In genomic region chr7:90982228-90982627, GRCh38 we compare ENCODE assay signal across 29 cellular contexts.
"Had no signal": no experiment of that assay in that cellular context is flagged by ENCODE, and none has a peak within 500 bp of the region (broad histone marks: within the 10 kb centered on the region; RNA-seq: fewer than 3 reads in every experiment).

No MANE protein-coding gene starts in this region.

- H3K27me3 ChIP-seq: body of pancreas, esophagus muscularis mucosa, heart left ventricle had no signal

- H3K36me3 ChIP-seq: esophagus muscularis mucosa had no signal

- H3K4me1 Mint-ChIP-seq: activated CD4-positive, alpha-beta memory T cell treated with anti-CD3 and anti-CD28 coated beads, Interleukin-2, amount 10 ng/mL, durations not matched to agents 7 days and 5 days; activated CD4-positive, alpha-beta T cell treated with anti-CD3 and anti-CD28 coated beads for 36 hours; activated CD4-positive, alpha-beta T cell treated with anti-CD3 and anti-CD28 coated beads, Interleukin-2, amount 10 ng/mL, durations not matched to agents 24 days and 14 days; activated T-helper 17 cell treated with anti-CD3 and anti-CD28 coated beads, Interleukin-2, amount 50 U/mL, for 72 hours; T-helper 17 cell had no signal

- H3K27ac ChIP-seq: body of pancreas, esophagus muscularis mucosa, heart left ventricle had no signal

- H3K27me3 Mint-ChIP-seq: activated CD4-positive, alpha-beta memory T cell treated with anti-CD3 and anti-CD28 coated beads, Interleukin-2, amount 10 ng/mL, durations not matched to agents 7 days and 5 days; activated CD4-positive, alpha-beta T cell treated with anti-CD3 and anti-CD28 coated beads for 36 hours; activated CD4-positive, alpha-beta T cell treated with anti-CD3 and anti-CD28 coated beads, Interleukin-2, amount 10 ng/mL, durations not matched to agents 24 days and 14 days; activated naive CD8-positive, alpha-beta T cell; activated T-helper 17 cell treated with anti-CD3 and anti-CD28 coated beads, Interleukin-2, amount 50 U/mL, for 72 hours; effector memory CD8-positive, alpha-beta T cell; T-helper 17 cell had no signal

- DNase-seq: activated CD4-positive, alpha-beta memory T cell treated with anti-CD3 and anti-CD28 coated beads, Interleukin-2, amount 10 ng/mL, durations not matched to agents 7 days and 5 days; activated CD4-positive, alpha-beta T cell treated with anti-CD3 and anti-CD28 coated beads for 36 hours; activated CD4-positive, alpha-beta T cell treated with anti-CD3 and anti-CD28 coated beads, Interleukin-2, amount 10 ng/mL, durations not matched to agents 24 days and 14 days; activated CD4-positive, CD25-positive, alpha-beta regulatory T cell; activated CD4-positive, CD25-positive, alpha-beta regulatory T cell treated with anti-CD3 and anti-CD28 coated beads, Interleukin-2, amount 50 U/mL, for 72 hours; activated effector memory CD4-positive, alpha-beta T cell treated with Interleukin-2 at 50 U/mL for 16 hours; activated gamma-delta T cell treated with Interleukin-2 at 50 U/mL for 16 hours; activated naive CD4-positive, alpha-beta T cell treated with anti-CD3 and anti-CD28 coated beads, Interleukin-2, amount 50 U/mL, for 16 hours; activated naive CD4-positive, alpha-beta T cell treated with Interleukin-2 at 50 U/mL for 16 hours; activated T-cell treated with anti-CD3 and anti-CD28 coated beads, Interleukin-2, amount 50 U/mL, for 4 hours; amygdala; aorta; body of pancreas; caudate nucleus; cortex of kidney; dermis blood vessel endothelial cell; effector CD4-positive, alpha-beta T cell; effector memory CD8-positive, alpha-beta T cell; erythroblast; foreskin melanocyte; glutamatergic neuron; heart left ventricle; T-helper 1 cell; T-helper 17 cell; T1000 had no signal

- H3K36me3 Mint-ChIP-seq: activated naive CD8-positive, alpha-beta T cell had no signal

- H3K4me3 Mint-ChIP-seq: activated CD4-positive, alpha-beta memory T cell treated with anti-CD3 and anti-CD28 coated beads, Interleukin-2, amount 10 ng/mL, durations not matched to agents 7 days and 5 days; activated CD4-positive, alpha-beta T cell treated with anti-CD3 and anti-CD28 coated beads for 36 hours; activated CD4-positive, alpha-beta T cell treated with anti-CD3 and anti-CD28 coated beads, Interleukin-2, amount 10 ng/mL, durations not matched to agents 24 days and 14 days; activated naive CD8-positive, alpha-beta T cell; activated T-cell treated with anti-CD3 and anti-CD28 coated beads, Interleukin-2, amount 50 U/mL, for 4 hours; activated T-helper 17 cell treated with anti-CD3 and anti-CD28 coated beads, Interleukin-2, amount 50 U/mL, for 72 hours; effector memory CD8-positive, alpha-beta T cell; T-helper 17 cell; T-helper 2 cell treated with Interferon-gamma antibody and Interleukin-4, amounts not matched to agents 5 μg/mL and 100 μg/mL, for 36 hours had no signal

- H3K9me3 ChIP-seq: body of pancreas had no signal

- ATAC-seq: activated CD4-positive, alpha-beta T cell treated with anti-CD3 and anti-CD28 coated beads for 36 hours; activated T-cell treated with anti-CD3 and anti-CD28 coated beads, Interleukin-2, amount 50 U/mL, for 4 hours; activated T-helper 17 cell treated with anti-CD3 and anti-CD28 coated beads, Interleukin-2, amount 50 U/mL, for 72 hours; body of pancreas; effector memory CD8-positive, alpha-beta T cell; heart left ventricle; T-helper 17 cell had no signal

- H3K4me1 ChIP-seq: body of pancreas, esophagus muscularis mucosa had no signal

- H3K27ac Mint-ChIP-seq: activated CD4-positive, alpha-beta memory T cell treated with anti-CD3 and anti-CD28 coated beads, Interleukin-2, amount 10 ng/mL, durations not matched to agents 7 days and 5 days; activated CD4-positive, alpha-beta T cell treated with anti-CD3 and anti-CD28 coated beads for 36 hours; activated CD4-positive, alpha-beta T cell treated with anti-CD3 and anti-CD28 coated beads, Interleukin-2, amount 10 ng/mL, durations not matched to agents 24 days and 14 days; activated naive CD8-positive, alpha-beta T cell; activated T-helper 17 cell treated with anti-CD3 and anti-CD28 coated beads, Interleukin-2, amount 50 U/mL, for 72 hours; effector memory CD8-positive, alpha-beta T cell; T-helper 17 cell; T-helper 2 cell treated with Interferon-gamma antibody and Interleukin-4, amounts not matched to agents 5 μg/mL and 100 μg/mL, for 36 hours had no signal

- H3K4me3 ChIP-seq: body of pancreas, esophagus muscularis mucosa, heart left ventricle had no signal
